In the genomic region with DNA sequence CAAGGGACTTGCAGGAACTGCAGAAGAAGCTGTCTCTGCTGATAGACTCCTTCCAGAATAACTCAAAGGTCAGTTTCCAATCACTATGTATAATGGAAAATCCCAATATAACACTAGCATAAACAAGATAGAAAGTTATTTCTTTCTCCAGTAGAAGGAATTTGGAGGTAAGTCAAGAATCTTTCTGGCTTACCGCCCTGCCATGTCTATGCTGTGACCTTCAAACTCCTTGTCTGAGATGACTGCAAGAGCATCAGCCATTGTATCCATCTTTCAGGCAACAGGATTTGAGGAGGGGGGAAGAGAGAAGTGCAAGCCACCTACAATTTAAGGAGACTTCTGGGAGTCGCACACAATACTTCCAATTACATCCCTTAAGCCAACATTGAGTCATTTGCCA, we compare ENCODE assay signal across 25 cellular contexts. TPM values are rescaled to one million over a fixed set of nuclear protein-coding genes. Genes with fewer than 3 reads are reported as not detected.
DNase-seq lines count a peak whose midpoint lies in the region; ATAC-seq and TF ChIP-seq lines count a peak whose summit lies in the region.
"Had no signal": no experiment of that assay in that cellular context is flagged by ENCODE, and none has a peak within 500 bp of the region (broad histone marks: within the 10 kb centered on the region; RNA-seq: fewer than 3 reads in every experiment).

No MANE protein-coding gene starts in this region.

- peaks cover 35% of the 10 kb centered on the region for H3K36me3 Mint-ChIP-seq in CD4-positive, alpha-beta T cell (ENCODE audit: low read depth)

- no peaks in the 10 kb centered on the region for H3K27me3 ChIP-seq in CD4-positive, alpha-beta T cell (ENCODE audit: control insufficient read depth, insufficient read depth, low read length)
- no peaks in the 10 kb centered on the region for H3K27me3 ChIP-seq in adipocyte (replicated peaks; ENCODE audit: control insufficient read depth, insufficient read depth, low read length)
- no peaks in the 10 kb centered on the region for H3K27me3 ChIP-seq in gastroesophageal sphincter
- H3K27me3 ChIP-seq in testis = no peaks in the 10 kb centered on the region
- H3K27me3 ChIP-seq in ovary = no peaks in the 10 kb centered on the region
- H3K27me3 ChIP-seq: brain microvascular endothelial cell, colonic mucosa, Peyer's patch, SJCRH30 had no signal

- no peak for DNase-seq in CD4-positive, alpha-beta T cell
- no peak for DNase-seq in adipocyte (ENCODE audit: low read depth)
- peak; percentile 60 for DNase-seq in testis
- DNase-seq in HCEC 1CT = no peak
- DNase-seq in NCI-H226 = no peak
- DNase-seq in ovary = no peak
- DNase-seq: activated CD4-positive, alpha-beta memory T cell treated with anti-CD3 and anti-CD28 coated beads, Interleukin-2, amount 10 ng/mL, durations not matched to agents 7 days and 5 days; activated effector memory CD4-positive, alpha-beta T cell treated with Interleukin-2 at 50 U/mL for 16 hours; brain microvascular endothelial cell; colonic mucosa; kidney glomerular epithelial cell; NCI-H1694; NCI-H2171; NCI-H526; Peyer's patch; psoas muscle; SJCRH30; small intestine; T-cell had no signal

- ATAC-seq in CD4-positive, alpha-beta T cell (ENCODE audit: poor library complexity) = no peak
- ATAC-seq in gastroesophageal sphincter = no peak
- ATAC-seq in HG02588 (IDR thresholded peaks at IDR 0.05; ENCODE audit: unreplicated experiment) = no peak
- ATAC-seq: activated CD4-positive, CD25-positive, alpha-beta regulatory T cell treated with anti-CD3 and anti-CD28 coated beads, Interleukin-2, amount 50 U/mL, for 24 hours; esophagus mucosa; psoas muscle; T-cell had no signal

- TF ChIP-seq EP300 in gastroesophageal sphincter (IDR thresholded peaks at IDR 0.05) (no peak), ovary (IDR thresholded peaks at IDR 0.05) (no peak)

- POLR2A ChIA-PET in CD4-positive, alpha-beta T cell (lab: Charles Lee) = no interaction called here

- H3K36me3 ChIP-seq in adipocyte (ENCODE audit: control insufficient read depth, insufficient read depth, low read length, severe bottlenecking) (peaks cover 21% of the 10 kb centered on the region), gastroesophageal sphincter (peaks cover 0 to 31% of the 10 kb centered on the region in 2 donors), testis (ENCODE audit: low read depth, missing control alignments) (no peaks in the 10 kb centered on the region), ovary (no peaks in the 10 kb centered on the region)
- H3K36me3 ChIP-seq: brain microvascular endothelial cell, colonic mucosa, SJCRH30 had no signal

- H3K4me1 ChIP-seq in adipocyte (ENCODE audit: control insufficient read depth, insufficient read depth, low read length) (peaks cover 53% of the 10 kb centered on the region), gastroesophageal sphincter (peaks cover 8 to 84% (median 50%) of the 10 kb centered on the region in 3 donors), testis (peaks cover 29% of the 10 kb centered on the region), ovary (ENCODE audit: insufficient read depth) (peaks cover 17% of the 10 kb centered on the region)
- H3K4me1 ChIP-seq: SJCRH30 had no signal

- H3K4me3 ChIP-seq in adipocyte (ENCODE audit: low read length) (peak overlapping the region; percentile 86), gastroesophageal sphincter (no peak overlapping the region), testis (no peak overlapping the region), ovary (no peak overlapping the region)
- H3K4me3 ChIP-seq: colonic mucosa, Peyer's patch, psoas muscle, SJCRH30 had no signal

- no peaks in the 10 kb centered on the region for H3K9me3 ChIP-seq in CD4-positive, alpha-beta T cell (ENCODE audit: control insufficient read depth, low read length)
- H3K9me3 ChIP-seq in adipocyte (ENCODE audit: control insufficient read depth, low read length) (no peaks in the 10 kb centered on the region), gastroesophageal sphincter (no peaks in the 10 kb centered on the region), testis (no peaks in the 10 kb centered on the region), ovary (no peaks in the 10 kb centered on the region)
- H3K9me3 ChIP-seq: colonic mucosa, Peyer's patch, psoas muscle, SJCRH30 had no signal

- no peak overlapping the region for H3K9ac ChIP-seq in adipocyte (ENCODE audit: low read length)
- H3K9ac ChIP-seq: KMS-11 had no signal

- H3K9me3 Mint-ChIP-seq in CD4-positive, alpha-beta T cell = no peaks in the 10 kb centered on the region
- H3K9me3 Mint-ChIP-seq: activated CD4-positive, alpha-beta memory T cell treated with anti-CD3 and anti-CD28 coated beads, Interleukin-2, amount 10 ng/mL, durations not matched to agents 7 days and 5 days; T-cell had no signal

- no peak overlapping the region for H3K27ac Mint-ChIP-seq in CD4-positive, alpha-beta T cell
- H3K27ac Mint-ChIP-seq: activated CD4-positive, alpha-beta memory T cell treated with anti-CD3 and anti-CD28 coated beads, Interleukin-2, amount 10 ng/mL, durations not matched to agents 7 days and 5 days; T-cell had no signal

- peak overlapping the region; percentile 27 for H3K4me3 Mint-ChIP-seq in CD4-positive, alpha-beta T cell
- H3K4me3 Mint-ChIP-seq: activated CD4-positive, alpha-beta memory T cell treated with anti-CD3 and anti-CD28 coated beads, Interleukin-2, amount 10 ng/mL, durations not matched to agents 7 days and 5 days; T-cell had no signal

- TF ChIP-seq POLR2A in gastroesophageal sphincter (IDR thresholded peaks at IDR 0.05) = no peak
- no peak for TF ChIP-seq POLR2A in testis (IDR thresholded peaks at IDR 0.05)
- TF ChIP-seq POLR2A in ovary (IDR thresholded peaks at IDR 0.05) = no peak

- TF ChIP-seq CTCF in CD4-positive, alpha-beta T cell (IDR thresholded peaks at IDR 0.05) = no peak
- TF ChIP-seq CTCF in gastroesophageal sphincter (IDR thresholded peaks at IDR 0.05) = no peak
- TF ChIP-seq CTCF in testis (IDR thresholded peaks at IDR 0.05) = no peak
- no peak for TF ChIP-seq CTCF in ovary (IDR thresholded peaks at IDR 0.05)

- no peaks in the 10 kb centered on the region for H3K27me3 Mint-ChIP-seq in CD4-positive, alpha-beta T cell
- H3K27me3 Mint-ChIP-seq: activated CD4-positive, alpha-beta memory T cell treated with anti-CD3 and anti-CD28 coated beads, Interleukin-2, amount 10 ng/mL, durations not matched to agents 7 days and 5 days; T-cell had no signal

- WGBS in gastroesophageal sphincter (ENCODE audit: low coverage in 1 of 2), 2 donors = 21 to 27% methylated on average over 2 of the region's 2 CpGs
- 47 to 53% methylated on average over 2 of the region's 2 CpGs for WGBS in testis, 2 donors
- WGBS in ovary, 3 donors = 17 to 21% (median 18%) methylated on average over 2 of the region's 2 CpGs

- CTCF ChIA-PET in CD4-positive, alpha-beta T cell (lab: Charles Lee) = no interaction called here

- H3K4me1 Mint-ChIP-seq in CD4-positive, alpha-beta T cell (ENCODE audit: low read depth) = peaks cover 26% of the 10 kb centered on the region

- intact Hi-C loops in CD4-positive, alpha-beta T cell (cut with DNase I, micrococcal nuclease) = no loop called here
- intact Hi-C loops in testis (cut with DNase I; ENCODE audit: low total_unique reads) (loop anchor here (10.0 kb wide), 1 partner anchor 394 kb away; no protein-coding TSS in a partner anchor), ovary (cut with DNase I) (no loop called here)

- no peak overlapping the region for H3K27ac ChIP-seq in CD4-positive, alpha-beta T cell (ENCODE audit: low read depth, low read length)
- H3K27ac ChIP-seq in gastroesophageal sphincter (peak overlapping the region; percentile 30 to 95 (median 85)), testis (no peak overlapping the region), ovary (no peak overlapping the region)
- H3K27ac ChIP-seq: brain microvascular endothelial cell, colonic mucosa, KMS-11, SJCRH30 had no signal

RNA-seq across cellular contexts. Expression of gene LDAF1, which starts 2.7 kb away (rescaled TPM):
- 10 to 100 TPM; 11.0 to 11.2 TPM for total RNA-seq in CD4-positive, alpha-beta T cell
- 100 to 1,000 TPM; 126 to 170 (median 143) TPM for total RNA-seq in gastroesophageal sphincter
- total RNA-seq in testis = 100 to 1,000 TPM in 1 of 2 donors, 10 to 100 TPM in 1; 54.2 to 131 TPM
- polyA plus RNA-seq in testis (ENCODE audit: insufficient read depth, low read depth, low replicate concordance) = 22.8 TPM
- 10 to 100 TPM; 33.5 to 89.5 (median 67.4) TPM for total RNA-seq in ovary
- polyA plus RNA-seq in ovary = 10 to 100 TPM; 75.4 to 87.3 TPM

RNA-seq across cellular contexts. Expression of gene DNAH3, which starts 10.6 kb away (rescaled TPM):
- not detected for total RNA-seq in CD4-positive, alpha-beta T cell
- total RNA-seq in gastroesophageal sphincter (under 1 TPM in 2 of 4 donors, not detected in 2; 0.13 to 0.15 TPM), testis (10 to 100 TPM; 19.9 to 21.2 TPM), ovary (10 to 100 TPM in 1 of 7 donors, 1 to 10 TPM in 2, under 1 TPM in 3, not detected in 1; 0.05 to 12.1 (median 1.0) TPM)
- polyA plus RNA-seq in testis (ENCODE audit: insufficient read depth, low read depth, low replicate concordance) (11.7 TPM), ovary (under 1 TPM; 0.10 to 0.13 TPM)
- total RNA-seq: SJCRH30, T-cell had no signal

RNA-seq across cellular contexts. Expression of gene ZP2, which starts 50.2 kb away (rescaled TPM):
- not detected for total RNA-seq in CD4-positive, alpha-beta T cell
- total RNA-seq in gastroesophageal sphincter (not detected), testis (under 1 TPM in 1 of 2 donors, not detected in 1; 0.31 TPM), ovary (under 1 TPM in 1 of 7 donors, not detected in 6; 0.36 TPM)
- polyA plus RNA-seq in testis (ENCODE audit: insufficient read depth, low read depth, low replicate concordance) (0.18 TPM), ovary (1 to 10 TPM in 1 of 2 donors, under 1 TPM in 1; 0.37 to 1.1 TPM)
- total RNA-seq: esophagus mucosa, H1, psoas muscle, SJCRH30, T-cell had no signal
- polyA plus RNA-seq: H1, psoas muscle had no signal

Comparison
In these comparisons a context has a peak if more than half of its experiments do, and no peak if none do; other contexts are left out.
1. H3K27ac ChIP-seq: peak in gastroesophageal sphincter (4 of 4); none in CD4-positive, alpha-beta T cell (single experiment), testis (0 of 2) and ovary (0 of 2).